In the genomic region with DNA sequence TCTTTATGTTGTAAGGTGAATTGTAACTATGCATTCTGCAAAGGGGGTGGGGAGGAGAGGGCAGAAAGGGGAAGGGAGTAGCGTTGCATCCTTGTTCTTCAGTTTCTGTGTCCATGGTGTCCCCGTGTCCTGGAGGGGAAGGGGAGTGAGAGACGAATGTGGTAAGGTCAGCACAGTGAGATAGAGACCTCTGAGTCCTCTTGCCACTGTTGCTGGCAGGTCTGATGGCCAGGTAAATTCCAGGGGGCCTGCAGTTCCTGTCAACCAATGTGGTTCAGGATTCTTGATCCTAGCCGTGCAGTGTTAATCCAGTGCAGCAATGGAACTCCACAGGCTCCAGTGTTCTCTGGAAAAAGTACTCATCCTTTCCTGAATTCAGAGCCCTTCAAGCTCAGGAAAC, we compare ENCODE assay signal across 1 cellular context.
TF ChIP-seq lines count a peak whose summit lies in the region.

No MANE protein-coding gene starts in this region.

TF ChIP-seq in GM23338, 12 proteins besides CTCF, POLR2A, EP300 and RAD21:
- TF ChIP-seq POLR2AphosphoS5 (IDR thresholded peaks at IDR 0.05; ENCODE audit: low read depth), result no peak
